Comparison of ENCODE assay signal across 21 cellular contexts in the genomic region with DNA sequence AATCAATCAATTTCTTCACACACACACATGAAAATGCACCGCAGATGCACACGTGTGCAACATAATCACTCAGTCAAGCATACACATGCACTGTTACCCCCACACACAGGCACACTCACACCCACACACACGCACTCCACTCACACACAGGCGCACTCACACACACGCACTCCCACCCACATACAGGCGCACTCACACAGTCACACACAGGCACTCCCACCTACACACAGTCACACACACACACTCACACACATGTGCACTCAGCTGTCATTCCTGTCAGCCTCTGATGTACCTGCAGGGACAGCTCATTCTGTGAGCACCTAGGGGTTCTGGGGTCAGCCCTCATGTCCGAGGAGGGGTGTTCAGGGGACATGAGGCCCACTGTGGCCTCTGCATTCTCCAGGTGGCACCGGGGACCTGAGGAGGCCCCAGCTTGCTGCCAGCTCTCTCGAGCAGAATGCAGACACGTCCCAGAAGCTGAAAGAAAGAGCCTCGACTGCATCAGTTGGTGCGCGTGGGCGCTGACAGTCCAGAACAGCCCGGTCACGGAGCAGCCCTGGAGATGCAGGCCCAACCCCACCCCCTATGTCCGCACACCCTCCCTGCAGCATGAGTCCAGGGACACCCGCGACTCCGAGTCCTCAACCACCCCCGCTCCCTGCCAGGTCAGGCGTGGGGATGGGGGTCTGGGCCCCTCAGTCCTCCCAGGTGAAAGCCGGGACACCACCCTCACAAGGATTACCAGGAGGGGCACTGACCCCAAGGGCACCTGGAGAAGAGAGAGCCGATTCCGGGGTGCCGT.
"Had no signal": no experiment of that assay in that cellular context is flagged by ENCODE, and none has a peak within 500 bp of the region (broad histone marks: within the 10 kb centered on the region; RNA-seq: fewer than 3 reads in every experiment).

No MANE protein-coding gene starts in this region.

- H3K27ac ChIP-seq: ascending aorta, esophagus squamous epithelium, neutrophil, thoracic aorta, upper lobe of left lung had no signal

- H3K9me3 Mint-ChIP-seq: activated T-cell treated with anti-CD3 and anti-CD28 coated beads, Interleukin-2, amount 50 U/mL, for 4 hours had no signal

- H3K4me3 ChIP-seq: ascending aorta, esophagus squamous epithelium, mucosa of descending colon, thoracic aorta, upper lobe of left lung had no signal

- H3K4me3 Mint-ChIP-seq: activated CD4-positive, alpha-beta T cell treated with anti-CD3 and anti-CD28 coated beads, Interleukin-2, amount 10 ng/mL, durations not matched to agents 7 days and 5 days; activated T-cell treated with anti-CD3 and anti-CD28 coated beads, Interleukin-2, amount 50 U/mL, for 4 hours; naive thymus-derived CD4-positive, alpha-beta T cell had no signal

- H3K27ac Mint-ChIP-seq: activated CD4-positive, alpha-beta T cell treated with anti-CD3 and anti-CD28 coated beads, Interleukin-2, amount 10 ng/mL, durations not matched to agents 7 days and 5 days; naive thymus-derived CD4-positive, alpha-beta T cell had no signal

- H3K4me1 ChIP-seq: ascending aorta had no signal

- DNase-seq: activated CD4-positive, alpha-beta T cell treated with anti-CD3 and anti-CD28 coated beads, Interleukin-2, amount 10 ng/mL, durations not matched to agents 7 days and 5 days; activated CD8-positive, alpha-beta memory T cell treated with anti-CD3 and anti-CD28 coated beads, Interleukin-2, amount 50 U/mL, for 4 hours; activated effector memory CD4-positive, alpha-beta T cell treated with Interleukin-2 at 50 U/mL for 16 hours; activated naive CD4-positive, alpha-beta T cell treated with anti-CD3 and anti-CD28 coated beads, Interleukin-2, amount 50 U/mL, for 16 hours; activated T-cell treated with anti-CD3 and anti-CD28 coated beads, Interleukin-2, amount 50 U/mL, for 4 hours; cortex of kidney; effector CD4-positive, alpha-beta T cell; esophagus squamous epithelium; left ventricle myocardium superior; mucosa of descending colon; naive thymus-derived CD4-positive, alpha-beta T cell; retina; stimulated activated CD4-positive, alpha-beta T cell treated with anti-CD3 and anti-CD28 coated beads, Interleukin-12 subunit alpha, Interleukin-12 subunit beta, amount 100 ng/mL, for 4 hours; stimulated activated CD4-positive, alpha-beta T cell treated with anti-CD3 and anti-CD28 coated beads, Interleukin-1b, Interleukin-23, amount 100 ng/mL, for 48 hours; T-helper 1 cell; T1000; upper lobe of left lung had no signal

- ATAC-seq: activated CD4-positive, CD25-positive, alpha-beta regulatory T cell treated with anti-CD3 and anti-CD28 coated beads, Interleukin-2, amount 50 U/mL, for 24 hours; activated T-cell treated with anti-CD3 and anti-CD28 coated beads, Interleukin-2, amount 50 U/mL, for 4 hours; left ventricle myocardium superior; mucosa of descending colon; naive thymus-derived CD4-positive, alpha-beta T cell had no signal

- H3K36me3 ChIP-seq: ascending aorta, esophagus squamous epithelium, neutrophil, thoracic aorta, upper lobe of left lung had no signal

- H3K9me3 ChIP-seq: esophagus squamous epithelium, mucosa of descending colon, neutrophil, thoracic aorta had no signal

- H3K27me3 ChIP-seq: ascending aorta, upper lobe of left lung had no signal

- H3K27me3 Mint-ChIP-seq: activated CD4-positive, alpha-beta T cell treated with anti-CD3 and anti-CD28 coated beads, Interleukin-2, amount 10 ng/mL, durations not matched to agents 7 days and 5 days had no signal
